ENCODE assay signal across 9 cellular contexts in genomic region chr9:94656190-94656589, GRCh38. TPM values are rescaled to one million over a fixed set of nuclear protein-coding genes. Genes with fewer than 3 reads are reported as not detected.
DNase-seq lines count a peak whose midpoint lies in the region; ATAC-seq and TF ChIP-seq lines count a peak whose summit lies in the region.
"Had no signal": no experiment of that assay in that cellular context is flagged by ENCODE, and none has a peak within 500 bp of the region (broad histone marks: within the 10 kb centered on the region; RNA-seq: fewer than 3 reads in every experiment).

No MANE protein-coding gene starts in this region.

- no peaks in the 10 kb centered on the region for H3K9me3 Mint-ChIP-seq in glutamatergic neuron (ENCODE audit: unreplicated experiment)

- no peaks in the 10 kb centered on the region for H3K79me2 ChIP-seq in SU-DHL-6 (ENCODE audit: insufficient read depth, low read length)

- no peak overlapping the region for H3K27ac ChIP-seq in SU-DHL-6 (ENCODE audit: low read depth, low read length)

- H3K4me1 Mint-ChIP-seq in glutamatergic neuron (ENCODE audit: low read depth, unreplicated experiment): peaks cover 25% of the 10 kb centered on the region

- peak; percentile 99 for ATAC-seq in HG03039 (IDR thresholded peaks at IDR 0.05; ENCODE audit: unreplicated experiment)
- peak; percentile 73 for ATAC-seq in esophagus mucosa

- no peak overlapping the region for H3K27ac Mint-ChIP-seq in glutamatergic neuron (ENCODE audit: unreplicated experiment)

- no peaks in the 10 kb centered on the region for H3K9me2 ChIP-seq in SU-DHL-6 (replicated peaks; ENCODE audit: insufficient read depth, low read length)

- DNase-seq in activated CD8-positive, alpha-beta memory T cell treated with anti-CD3 and anti-CD28 coated beads for 24 hours: peak; percentile 66
- DNase-seq in activated CD8-positive, alpha-beta memory T cell treated with anti-CD3 and anti-CD28 coated beads, Interleukin-2, amount 50 U/mL, for 4 hours: no peak
- DNase-seq in stimulated activated CD4-positive, alpha-beta T cell treated with anti-CD3 and anti-CD28 coated beads, Interleukin-2, amount 100 ng/mL, for 24 hours: peak; percentile 16 to 38
- DNase-seq in glutamatergic neuron (no peak), GM03348 (ENCODE audit: low spot score) (no peak)
- DNase-seq: pancreas had no signal

- H3K9me3 ChIP-seq in SU-DHL-6 (ENCODE audit: insufficient read depth, low read length): no peaks in the 10 kb centered on the region
- H3K9me3 ChIP-seq: pancreas had no signal

- H3K27me3 Mint-ChIP-seq in glutamatergic neuron (ENCODE audit: unreplicated experiment): peaks cover 1% of the 10 kb centered on the region

- H3K4me2 ChIP-seq in SU-DHL-6 (ENCODE audit: low read depth, low read length, poor library complexity, severe bottlenecking): peak overlapping the region; percentile 49

- H3K4me3 ChIP-seq in SU-DHL-6 (ENCODE audit: insufficient read depth, low read length, poor library complexity, severe bottlenecking): no peak overlapping the region
- H3K4me3 ChIP-seq: pancreas had no signal

- no peaks in the 10 kb centered on the region for H3K36me3 Mint-ChIP-seq in glutamatergic neuron (ENCODE audit: unreplicated experiment)

- no peaks in the 10 kb centered on the region for H4K20me1 ChIP-seq in SU-DHL-6 (ENCODE audit: low read depth, low read length)

- H2AFZ ChIP-seq in SU-DHL-6 (ENCODE audit: low read depth, low read length, severe bottlenecking): peak overlapping the region; percentile 49

- H3K36me3 ChIP-seq in SU-DHL-6 (ENCODE audit: low read length): no peaks in the 10 kb centered on the region
- H3K36me3 ChIP-seq: pancreas had no signal

- no peaks in the 10 kb centered on the region for H3K27me3 ChIP-seq in SU-DHL-6 (ENCODE audit: low read length)
- H3K27me3 ChIP-seq: pancreas had no signal

- no peaks in the 10 kb centered on the region for H3F3A ChIP-seq in SU-DHL-6 (ENCODE audit: insufficient read depth)

- TF ChIP-seq CTCF in SU-DHL-6 (IDR thresholded peaks at IDR 0.05; ENCODE audit: insufficient read depth, low read length, poor library complexity, severe bottlenecking) (no peak), glutamatergic neuron (IDR thresholded peaks at IDR 0.05; ENCODE audit: partially characterized antibody, unreplicated experiment) (no peak)

- no peak overlapping the region for H3K4me3 Mint-ChIP-seq in glutamatergic neuron (ENCODE audit: unreplicated experiment)

- peak overlapping the region; percentile 13; the same call in 1 of the 2 replicates for H3K9ac ChIP-seq in SU-DHL-6 (ENCODE audit: low read length)

RNA-seq across cellular contexts. Expression of gene FBP1, which starts 16.9 kb away (rescaled TPM):
- total RNA-seq in esophagus mucosa: 1.2 TPM
- total RNA-seq in glutamatergic neuron (ENCODE audit: unreplicated experiment): not detected

Comparison
In these comparisons a context has a peak if more than half of its experiments do, and no peak if none do; other contexts are left out.
1. DNase-seq: peak in activated CD8-positive, alpha-beta memory T cell treated with anti-CD3 and anti-CD28 coated beads for 24 hours (single experiment) and stimulated activated CD4-positive, alpha-beta T cell treated with anti-CD3 and anti-CD28 coated beads, Interleukin-2, amount 100 ng/mL, for 24 hours (2 of 2); none in activated CD8-positive, alpha-beta memory T cell treated with anti-CD3 and anti-CD28 coated beads, Interleukin-2, amount 50 U/mL, for 4 hours (single experiment), glutamatergic neuron (single experiment) and GM03348 (single experiment).